ENCODE assay signal across 3 cellular contexts in genomic region chr1:69744381-69744780, GRCh38.
"Had no signal": no experiment of that assay in that cellular context is flagged by ENCODE, and none has a peak within 500 bp of the region (broad histone marks: within the 10 kb centered on the region; RNA-seq: fewer than 3 reads in every experiment).

No MANE protein-coding gene starts in this region.

- DNase-seq: GDM1, GF-D8 had no signal

- ATAC-seq: GM12878 had no signal

- H3K4me3 ChIP-seq: GM12878 had no signal
